Comparison of ENCODE assay signal across 1 cellular context in genomic region chr9:14311940-14312572, GRCh38.
TF ChIP-seq lines count a peak whose summit lies in the region.

No MANE protein-coding gene starts in this region.

TF ChIP-seq in HepG2, 621 proteins besides CTCF, POLR2A, EP300 and RAD21 (continued from another document):
- TF ChIP-seq AFF4 (CRISPR knock-in tag; IDR thresholded peaks at IDR 0.05) (no peak), ZNF460 (CRISPR knock-in tag; IDR thresholded peaks at IDR 0.05; ENCODE audit: borderline replicate concordance) (no peak), FOXO4 (CRISPR knock-in tag; conservative IDR thresholded peaks at IDR 0.05) (no peak), ZNF414 (CRISPR knock-in tag; IDR thresholded peaks at IDR 0.05) (no peak), SIN3B (IDR thresholded peaks at IDR 0.05; ENCODE audit: low read length) (no peak), TIGD3 (CRISPR knock-in tag; IDR thresholded peaks at IDR 0.05; ENCODE audit: borderline replicate concordance) (no peak), ZNF660 (CRISPR knock-in tag; IDR thresholded peaks at IDR 0.05; ENCODE audit: borderline replicate concordance, low read depth) (no peak), BRCA1 (CRISPR knock-in tag; IDR thresholded peaks at IDR 0.05) (no peak), RFX3 (CRISPR knock-in tag; IDR thresholded peaks at IDR 0.05) (no peak)
